Comparison of ENCODE assay signal across 1 cellular context in genomic region chrX:136262812-136263315, GRCh38.
A peak's percentile ranks its signal among the peaks of the same experiment; 100 is the strongest.
TF ChIP-seq lines count a peak whose summit lies in the region.

No MANE protein-coding gene starts in this region.

TF ChIP-seq in H1, 55 proteins besides CTCF, POLR2A, EP300 and RAD21:
- peak; percentile 24; the same call in 1 of the 2 replicates for TF ChIP-seq USF2 (IDR thresholded peaks at IDR 0.05; ENCODE audit: low read length)
- TF ChIP-seq E2F6 (IDR thresholded peaks at IDR 0.05): peak; percentile 74
- peak; percentile 71 for TF ChIP-seq MAX (IDR thresholded peaks at IDR 0.05)
- no peak for TF ChIP-seq CHD1 (IDR thresholded peaks at IDR 0.05; ENCODE audit: low read depth, low read length)
